27 cellular contexts compared by ENCODE assay signal in genomic region chr2:10255189-10256030, GRCh38. TPM values are rescaled to one million over a fixed set of nuclear protein-coding genes. Genes with fewer than 3 reads are reported as not detected.
A peak's percentile ranks its signal among the peaks of the same experiment; 100 is the strongest.
DNase-seq lines count a peak whose midpoint lies in the region; ATAC-seq, FAIRE-seq and TF ChIP-seq lines count a peak whose summit lies in the region.
"Had no signal": no experiment of that assay in that cellular context is flagged by ENCODE, and none has a peak within 500 bp of the region (broad histone marks: within the 10 kb centered on the region; RNA-seq: fewer than 3 reads in every experiment).

No MANE protein-coding gene starts in this region.

- H3K9ac ChIP-seq in K562 (ENCODE audit: insufficient read depth in 1 of 2, low read depth in 2 of 2, low read length in 2 of 2), result peak overlapping the region in 1 of 2 experiments; percentile 76; a peak in 2 of 4 replicates

- peak overlapping the region; percentile 68 for H3K4me2 ChIP-seq in K562 (ENCODE audit: insufficient read depth, low read length)

- H2AFZ ChIP-seq in K562 (ENCODE audit: low read depth, low read length), result peak overlapping the region; percentile 95

- H3K79me2 ChIP-seq in K562 (ENCODE audit: control insufficient read depth, insufficient read depth, low read length), result no peaks in the 10 kb centered on the region

- H3K27me3 ChIP-seq in K562 (ENCODE audit: control insufficient read depth in 2 of 2, insufficient read depth in 2 of 2, low read length in 2 of 2) (no peaks in the 10 kb centered on the region), left lung (no peaks in the 10 kb centered on the region), sigmoid colon (no peaks in the 10 kb centered on the region), stomach (peaks cover 0 to 5% (median 0%) of the 10 kb centered on the region in 3 donors)
- H3K27me3 ChIP-seq: Peyer's patch, SJSA1 had no signal

- H3K27ac ChIP-seq in K562 (ENCODE audit: extremely low read depth, low read depth, low read length) (0 out of 3 replicates have a peak overlapping the region, but pooled peaks have one; percentile 26), left lung (no peak overlapping the region), sigmoid colon (no peak overlapping the region), stomach (no peak overlapping the region)
- H3K27ac ChIP-seq: coronary artery, Peyer's patch, SJSA1 had no signal

- in situ Hi-C loops in K562 (cut with MboI), result loop anchor here (25.0 kb wide), 1 partner anchor 157 kb away; no protein-coding TSS in a partner anchor

- H3K27ac Mint-ChIP-seq in activated naive CD4-positive, alpha-beta T cell treated with anti-CD3 and anti-CD28 coated beads, Interleukin-2, amount 10 ng/mL, durations not matched to agents 7 days and 5 days, result no peak overlapping the region
- H3K27ac Mint-ChIP-seq: activated naive CD4-positive, alpha-beta T cell treated with anti-CD3 and anti-CD28 coated beads for 36 hours; CD8-positive, alpha-beta T cell; effector memory CD8-positive, alpha-beta T cell; nephron; progenitor cell of endocrine pancreas; stimulated activated naive CD8-positive, alpha-beta T cell treated with anti-CD3 and anti-CD28 coated beads, Interleukin-15, Interleukin-2, amounts not matched to agents 100 ng/mL and 50 ng/mL, for 24 hours; T-cell had no signal

- TF ChIP-seq CTCF in K562 (IDR thresholded peaks at IDR 0.05 in 2 of 3, conservative IDR thresholded peaks at IDR 0.05 in 1 of 3; ENCODE audit: insufficient read depth in 2 of 3, low read depth in 1 of 3, low read length in 3 of 3) (no peak), left lung (IDR thresholded peaks at IDR 0.05) (no peak), sigmoid colon (IDR thresholded peaks at IDR 0.05) (no peak), stomach (IDR thresholded peaks at IDR 0.05) (no peak)

- no TSS peak for BruUV-seq in K562 (replicated peaks; lab: Mats Ljungman, UMichigan)

- H4K20me1 ChIP-seq in K562 (replicated peaks; ENCODE audit: control insufficient read depth, insufficient read depth, low read length), result no peaks in the 10 kb centered on the region

- intact Hi-C loops in K562 (cut with micrococcal nuclease) (no loop called here), left lung (cut with DNase I) (no loop called here), sigmoid colon (cut with DNase I) (no loop called here), stomach (cut with DNase I; ENCODE audit: low total_unique reads) (no loop called here)

- H3K36me3 ChIP-seq in K562 (ENCODE audit: control insufficient read depth, insufficient read depth, low read length) (no peaks in the 10 kb centered on the region), left lung (no peaks in the 10 kb centered on the region), sigmoid colon (no peaks in the 10 kb centered on the region), stomach (no peaks in the 10 kb centered on the region)
- H3K36me3 ChIP-seq: Peyer's patch, SJSA1 had no signal

- peaks cover 7% of the 10 kb centered on the region for H3K9me3 Mint-ChIP-seq in activated naive CD4-positive, alpha-beta T cell treated with anti-CD3 and anti-CD28 coated beads, Interleukin-2, amount 10 ng/mL, durations not matched to agents 7 days and 5 days

- H3K4me3 Mint-ChIP-seq in activated naive CD4-positive, alpha-beta T cell treated with anti-CD3 and anti-CD28 coated beads, Interleukin-2, amount 10 ng/mL, durations not matched to agents 7 days and 5 days, result no peak overlapping the region
- H3K4me3 Mint-ChIP-seq: activated naive CD4-positive, alpha-beta T cell treated with anti-CD3 and anti-CD28 coated beads for 36 hours; CD8-positive, alpha-beta T cell; effector memory CD8-positive, alpha-beta T cell; nephron; stimulated activated naive CD8-positive, alpha-beta T cell treated with anti-CD3 and anti-CD28 coated beads, Interleukin-15, Interleukin-2, amounts not matched to agents 100 ng/mL and 50 ng/mL, for 24 hours; T-cell had no signal

- H3K9me1 ChIP-seq in K562 (ENCODE audit: control insufficient read depth, insufficient read depth, low read length), result peaks cover 3% of the 10 kb centered on the region

- peaks cover 69% of the 10 kb centered on the region for H3K27me3 Mint-ChIP-seq in activated naive CD4-positive, alpha-beta T cell treated with anti-CD3 and anti-CD28 coated beads, Interleukin-2, amount 10 ng/mL, durations not matched to agents 7 days and 5 days
- H3K27me3 Mint-ChIP-seq: stimulated activated naive CD8-positive, alpha-beta T cell treated with anti-CD3 and anti-CD28 coated beads, Interleukin-15, Interleukin-2, amounts not matched to agents 100 ng/mL and 50 ng/mL, for 24 hours had no signal

- no peak overlapping the region for H3K4me3 ChIP-seq in K562
- H3K4me3 ChIP-seq in left lung, result no peak overlapping the region
- no peak overlapping the region for H3K4me3 ChIP-seq in sigmoid colon
- H3K4me3 ChIP-seq in stomach, result no peak overlapping the region
- H3K4me3 ChIP-seq: coronary artery, Peyer's patch, SJSA1 had no signal

- POLR2A ChIA-PET in K562 (lab: Yijun Ruan, JAX), result interaction anchor here (0.6 to 2.0 kb wide), 3 partner anchors 10 to 130 kb away, joined by 3 to 7 read pairs (median 3); no protein-coding TSS in a partner anchor

- H3K4me1 ChIP-seq in K562 (replicated peaks in 1 of 2; ENCODE audit: control insufficient read depth in 2 of 2, insufficient read depth in 2 of 2, low read length in 2 of 2) (peaks cover 22 to 45% of the 10 kb centered on the region in 2 experiments), left lung (peaks cover 0 to 8% of the 10 kb centered on the region in 2 donors), sigmoid colon (no peaks in the 10 kb centered on the region), stomach (no peaks in the 10 kb centered on the region)
- H3K4me1 ChIP-seq: SJSA1 had no signal

- no peaks in the 10 kb centered on the region for H3K36me3 Mint-ChIP-seq in activated naive CD4-positive, alpha-beta T cell treated with anti-CD3 and anti-CD28 coated beads, Interleukin-2, amount 10 ng/mL, durations not matched to agents 7 days and 5 days
- H3K36me3 Mint-ChIP-seq: CD8-positive, alpha-beta T cell; T-cell had no signal

- TF ChIP-seq POLR2A in K562 (conservative IDR thresholded peaks at IDR 0.05) (no peak), sigmoid colon (IDR thresholded peaks at IDR 0.05) (no peak), stomach (IDR thresholded peaks at IDR 0.05) (no peak)

- TF ChIP-seq RAD21 in K562 (CRISPR knock-in tag; conservative IDR thresholded peaks at IDR 0.05 in 1 of 2, IDR thresholded peaks at IDR 0.05 in 1 of 2), result no peak

- H3K4me1 Mint-ChIP-seq in activated naive CD4-positive, alpha-beta T cell treated with anti-CD3 and anti-CD28 coated beads, Interleukin-2, amount 10 ng/mL, durations not matched to agents 7 days and 5 days, result no peaks in the 10 kb centered on the region
- H3K4me1 Mint-ChIP-seq: nephron, T-cell had no signal

- H3K9me3 ChIP-seq in K562 (replicated peaks; ENCODE audit: control insufficient read depth, insufficient read depth, low read depth, low read length) (peaks cover 3% of the 10 kb centered on the region; the same call in 1 of the 2 replicates), left lung (peaks cover 0 to 3% of the 10 kb centered on the region in 2 donors), sigmoid colon (peaks cover 0 to 3% (median 0%) of the 10 kb centered on the region in 4 donors), stomach (peaks cover 0 to 4% (median 1%) of the 10 kb centered on the region in 4 donors)
- H3K9me3 ChIP-seq: Peyer's patch had no signal

- DNase-seq in activated naive CD4-positive, alpha-beta T cell treated with anti-CD3 and anti-CD28 coated beads, Interleukin-2, amount 50 U/mL, for 16 hours, result peak; percentile 2
- DNase-seq in activated naive CD4-positive, alpha-beta T cell treated with anti-CD3 and anti-CD28 coated beads, Interleukin-2, amount 10 ng/mL, durations not matched to agents 7 days and 5 days, result no peak
- DNase-seq in K562 (ENCODE audit: extremely low read depth in 1 of 4, low spot score in 3 of 4), result peak in 2 of 4 experiments; percentile 63 to 64
- peak; percentile 22 to 40 for DNase-seq in left lung
- peak; percentile 59 for DNase-seq in sigmoid colon
- no peak for DNase-seq in SK-N-DZ (ENCODE audit: low spot score)
- no peak for DNase-seq in stomach
- DNase-seq in NCI-H1417 treated with DMSO at 0.1 percent for 48 hours (lab: John Stamatoyannopoulos, UW), result no peak
- DNase-seq: 8988T; activated CD4-positive, CD25-positive, alpha-beta regulatory T cell; activated naive CD4-positive, alpha-beta T cell treated with anti-CD3 and anti-CD28 coated beads for 36 hours; amygdala; DMS 273 treated with DMSO at 0.1 percent for 48 hours; effector memory CD8-positive, alpha-beta T cell; foreskin fibroblast; NCI-H2029 treated with DMSO at 0.1 percent for 48 hours; NCI-H2227 treated with DMSO at 0.1 percent for 48 hours; NCI-H526 treated with DMSO at 0.1 percent for 48 hours; T-cell had no signal

- no peak for FAIRE-seq in K562 (lab: Jason Lieb, UNC)
- FAIRE-seq: bronchial epithelial cell had no signal

- 58% methylated on average over 18 of the region's 18 CpGs for WGBS in K562 (ENCODE audit: insufficient coverage, low coverage, missing lambda C conversion rate)
- 77 to 82% methylated on average over 18 of the region's 18 CpGs for WGBS in sigmoid colon, 2 donors
- whole genome bisulfite sequencing in stomach, 5 donors, result 69 to 80% (median 75%) methylated on average over 16 to 18 of the region's 18 CpGs

- ATAC-seq in K562, result peak; percentile 22
- ATAC-seq in left lung, result no peak
- ATAC-seq: CD8-positive, alpha-beta T cell; effector memory CD8-positive, alpha-beta T cell; T-cell had no signal

- TF ChIP-seq EP300 in K562 (IDR thresholded peaks at IDR 0.05; ENCODE audit: low read length) (no peak), sigmoid colon (IDR thresholded peaks at IDR 0.05) (no peak), stomach (IDR thresholded peaks at IDR 0.05) (no peak)

- CTCF ChIA-PET in activated naive CD4-positive, alpha-beta T cell treated with anti-CD3 and anti-CD28 coated beads, Interleukin-2, amount 10 ng/mL, durations not matched to agents 7 days and 5 days (lab: Charles Lee), result no interaction called here
- CTCF ChIA-PET in K562 (lab: Yijun Ruan, JAX; ENCODE audit: low intra/inter-chr PET ratio), result no interaction called here

RNA-seq across cellular contexts. Expression of gene HPCAL1, which starts 47.3 kb away (rescaled TPM):
- total RNA-seq in K562 (2011; cell fraction: chromatin; rRNA removed; ENCODE audit: low replicate concordance), result 25.1 and 67.2 TPM in 2 replicates
- total RNA-seq in K562 (2011; cell fraction: nucleolus; rRNA removed), result 37.1 and 44.9 TPM in 2 replicates
- total RNA-seq in K562 (2011; cell fraction: nucleoplasm; rRNA removed), result 28.7 and 29.2 TPM in 2 replicates
- total RNA-seq in K562 (2014; rRNA removed) (56.2 and 62.9 TPM in 2 replicates), K562 (2014; rRNA removed; fragmentation: Illumina TruSeq; extraction: Trizol) (9.5 and 10.9 TPM in 2 replicates), K562 (2015; rRNA removed; fragmentation: Illumina TruSeq; extraction: Trizol) (20.2 and 25.0 TPM in 2 replicates), K562 (2021) (61.5 and 65.5 TPM in 2 replicates), left lung (100 to 1,000 TPM; 107 to 108 TPM), sigmoid colon (10 to 100 TPM; 27.7 to 46.0 (median 34.2) TPM), stomach (100 to 1,000 TPM in 2 of 5 donors, 10 to 100 TPM in 3; 14.0 to 571 (median 89.3) TPM)
- polyA plus RNA-seq in K562 (2011; rRNA removed) (23.9 and 48.2 TPM in 2 replicates), K562 (2014; fragmentation: Illumina TruSeq; extraction: Trizol) (36.5 and 74.6 TPM in 2 replicates), K562 (2014; fragmentation: Nextera tagmentation; extraction: Ambion mirVana) (1 to 10 TPM; 2.7 to 3.1 TPM), K562 (2014; rRNA removed) (41.0 and 44.2 TPM in 2 replicates), sigmoid colon (100 to 1,000 TPM in 2 of 3 donors, 10 to 100 TPM in 1; 67.9 to 115 (median 110) TPM), stomach (10 to 100 TPM; 46.4 to 97.9 (median 81.6) TPM)
- polyA plus RNA-seq in K562 (2011; cell fraction: cytosol; rRNA removed), result 44.1 and 78.0 TPM in 2 replicates
- polyA plus RNA-seq in K562 (2011; cell fraction: nucleus; rRNA removed), result 49.6 and 80.3 TPM in 2 replicates
- polyA plus RNA-seq in K562 (2012), result 67.3 and 117 TPM in 2 replicates
- polyA minus RNA-seq in K562 (2011; rRNA and poly(A)+ RNA removed), result 11.6 and 13.9 TPM in 2 replicates
- polyA minus RNA-seq in K562 (2011; cell fraction: cytosol; rRNA and poly(A)+ RNA removed), result 32.4 and 46.1 TPM in 2 replicates
- 19.9 and 22.5 TPM in 2 replicates for polyA minus RNA-seq in K562 (2011; cell fraction: nucleus; rRNA and poly(A)+ RNA removed)
- 30.0 and 30.5 TPM in 2 replicates for polyA plus RNA-seq in SK-N-DZ (2014; cell fraction: cytosol; rRNA removed)
- polyA plus RNA-seq in SK-N-DZ (2014; cell fraction: nucleus; rRNA removed), result 26.6 and 30.4 TPM in 2 replicates

Comparison
In these comparisons a context has a peak if more than half of its experiments do, and no peak if none do; other contexts are left out.
1. DNase-seq: peak in activated naive CD4-positive, alpha-beta T cell treated with anti-CD3 and anti-CD28 coated beads, Interleukin-2, amount 50 U/mL, for 16 hours (single experiment), left lung (2 of 2) and sigmoid colon (single experiment); none in activated naive CD4-positive, alpha-beta T cell treated with anti-CD3 and anti-CD28 coated beads, Interleukin-2, amount 10 ng/mL, durations not matched to agents 7 days and 5 days (single experiment), SK-N-DZ (single experiment), stomach (single experiment) and NCI-H1417 treated with DMSO at 0.1 percent for 48 hours (single experiment).